ENCODE assay signal across 33 cellular contexts in the genomic region with DNA sequence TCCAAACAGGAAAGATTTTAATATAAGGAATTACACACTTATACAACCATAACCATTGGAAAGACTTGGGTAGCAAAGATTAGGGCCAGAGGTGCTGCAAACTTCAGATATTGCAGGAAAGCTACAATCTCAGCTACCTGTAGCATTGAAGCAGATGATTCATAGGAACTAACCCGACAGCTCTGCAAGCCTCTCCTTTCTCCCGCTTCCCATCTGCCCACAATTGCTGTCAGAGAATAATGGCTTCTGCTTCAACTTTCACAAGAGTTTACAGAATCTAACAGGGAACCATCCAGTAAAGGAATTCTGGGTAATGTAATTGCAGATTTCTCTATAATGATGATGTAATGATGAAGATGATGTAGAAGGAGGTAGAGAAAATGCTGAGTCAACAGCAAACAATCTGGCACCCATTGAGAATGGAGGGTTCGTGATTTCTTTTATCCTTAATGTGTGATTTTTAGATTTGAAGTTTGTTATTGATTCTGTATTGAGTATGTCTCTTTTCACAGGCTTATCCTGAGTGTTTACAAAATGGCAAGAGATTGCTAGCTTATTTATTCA.
"Had no signal": no experiment of that assay in that cellular context is flagged by ENCODE, and none has a peak within 500 bp of the region (broad histone marks: within the 10 kb centered on the region; RNA-seq: fewer than 3 reads in every experiment).

No MANE protein-coding gene starts in this region.

- DNase-seq: activated CD4-positive, alpha-beta T cell treated with anti-CD3 and anti-CD28 coated beads for 36 hours; activated CD4-positive, alpha-beta T cell treated with anti-CD3 and anti-CD28 coated beads, Interleukin-2, amount 10 ng/mL, durations not matched to agents 7 days and 5 days; activated CD4-positive, alpha-beta T cell treated with anti-CD3 and anti-CD28 coated beads, Interleukin-2, amount 50 U/mL, for 48 hours; activated CD8-positive, alpha-beta T cell treated with anti-CD3 and anti-CD28 coated beads, Interleukin-2, amount 10 ng/mL, durations not matched to agents 7 days and 5 days; activated gamma-delta T cell; activated naive CD4-positive, alpha-beta T cell treated with Interleukin-2 at 50 U/mL for 16 hours; activated naive CD8-positive, alpha-beta T cell treated with anti-CD3 and anti-CD28 coated beads, Interleukin-2, amount 10 ng/mL, durations not matched to agents 7 days and 5 days; activated T-cell treated with anti-CD3 and anti-CD28 coated beads, Interleukin-2, amount 50 U/mL, for 24 hours; body of pancreas; central memory CD4-positive, alpha-beta T cell; MM.1S; NCI-H1092 treated with DMSO at 0.1 percent for 48 hours; NCI-H1417; NCI-H146; NCI-H187; NCI-H2029 treated with DMSO at 0.1 percent for 48 hours; NCI-H2107; NCI-H2171; NCI-H510A; NCI-H526; NCI-H748 treated with DMSO at 0.1 percent for 48 hours; NK-92 treated with Interleukin-12 subunit alpha and Interleukin-12 subunit beta, amount 100 ng/mL, for 24 hours; PC-3; Peyer's patch; RPMI8226; SHP77 treated with DMSO at 0.1 percent for 48 hours; SK-N-SH had no signal

- ATAC-seq: activated CD4-positive, alpha-beta T cell treated with anti-CD3 and anti-CD28 coated beads for 36 hours; activated CD4-positive, CD25-positive, alpha-beta regulatory T cell treated with anti-CD3 and anti-CD28 coated beads, Interleukin-2, amount 50 U/mL, for 24 hours; activated CD8-positive, alpha-beta T cell treated with anti-CD3 and anti-CD28 coated beads, Interleukin-2, amount 10 ng/mL, durations not matched to agents 7 days and 5 days; body of pancreas; PC-3; WTC11 had no signal

- H3K4me1 ChIP-seq: body of pancreas, Peyer's patch, SJSA1 had no signal

- H3K27ac ChIP-seq: body of pancreas, Peyer's patch, SJSA1 had no signal

- H3K9me3 ChIP-seq: body of pancreas, Peyer's patch, SJSA1, SK-N-SH had no signal

- H3K9ac ChIP-seq: SK-N-SH had no signal

- H3K27me3 ChIP-seq: body of pancreas, Peyer's patch had no signal

- H3K4me2 ChIP-seq: SK-N-SH had no signal

- H3K4me3 ChIP-seq: body of pancreas, Peyer's patch, SJSA1 had no signal

- H3K36me3 ChIP-seq: Peyer's patch, SJSA1 had no signal

- FAIRE-seq: astrocyte, bronchial epithelial cell, TTC549 had no signal
